ENCODE assay signal across 21 cellular contexts in genomic region chr10:9081253-9081652, GRCh38.
DNase-seq lines count a peak whose midpoint lies in the region; ATAC-seq, FAIRE-seq and TF ChIP-seq lines count a peak whose summit lies in the region.
"Had no signal": no experiment of that assay in that cellular context is flagged by ENCODE, and none has a peak within 500 bp of the region (broad histone marks: within the 10 kb centered on the region; RNA-seq: fewer than 3 reads in every experiment).

No MANE protein-coding gene starts in this region.

- no TSS peak for BruUV-seq in PC-3 (replicated peaks; lab: Mats Ljungman, UMichigan)

- intact Hi-C loops in PC-3 (cut with micrococcal nuclease): no loop called here

- FAIRE-seq in GM12891 (lab: Jason Lieb, UNC): no peak
- FAIRE-seq: A204.1, GM12878, H1, K562 had no signal

- no peaks in the 10 kb centered on the region for H3K27me3 Mint-ChIP-seq in activated T-cell treated with anti-CD3 and anti-CD28 coated beads, Interleukin-2, amount 50 U/mL, for 72 hours (ENCODE audit: low read depth)

- POLR2A ChIA-PET in PC-3 (lab: Charles Lee; ENCODE audit: unreplicated experiment): no interaction called here

- no peak overlapping the region for H3K27ac ChIP-seq in PC-3 (ENCODE audit: low read length)
- H3K27ac ChIP-seq: PC-9, SJSA1 had no signal

- CTCF ChIA-PET in PC-3 (lab: Charles Lee): no interaction called here

- no peak overlapping the region for H2AFZ ChIP-seq in PC-3 (ENCODE audit: low read length)
- H2AFZ ChIP-seq: PC-9 had no signal

- no peaks in the 10 kb centered on the region for H3K36me3 ChIP-seq in PC-3 (ENCODE audit: low read depth, low read length)
- H3K36me3 ChIP-seq: BE2C, SJSA1 had no signal

- H3K79me2 ChIP-seq in PC-3 (ENCODE audit: low read length): no peaks in the 10 kb centered on the region

- no peak for DNase-seq in activated T-cell treated with anti-CD3 and anti-CD28 coated beads, Interleukin-2, amount 50 U/mL, for 72 hours
- no peak for DNase-seq in activated T-cell treated with anti-CD3 and anti-CD28 coated beads, Interleukin-2, amount 50 U/mL, for 48 hours
- DNase-seq in PC-3 (peak; percentile 12), epithelial cell of esophagus (ENCODE audit: low read depth) (peak; percentile 80), renal cortical epithelial cell (ENCODE audit: low read depth) (peak; percentile 5), GM12891 (ENCODE audit: insufficient read length, low spot score) (no peak)
- no peak for DNase-seq in stimulated activated CD8-positive, alpha-beta memory T cell treated with anti-CD3 and anti-CD28 coated beads, Interleukin-4, amount 100 ng/mL, for 48 hours
- DNase-seq: BE2C; CD4-positive, CD25-positive, alpha-beta regulatory T cell; DMS153; EL; MV-4-11; NCI-H187; NCI-H345; NCI-H524 treated with DMSO at 0.1 percent for 48 hours; PC-9 had no signal

- no peak for TF ChIP-seq POLR2A in GM12891 (IDR thresholded peaks at IDR 0.05; ENCODE audit: low read depth, low read length)

- H3K9me3 Mint-ChIP-seq in activated T-cell treated with anti-CD3 and anti-CD28 coated beads, Interleukin-2, amount 50 U/mL, for 72 hours: peaks cover 9 to 10% of the 10 kb centered on the region in 2 donors

- no peak overlapping the region for H3K4me3 ChIP-seq in PC-3 (ENCODE audit: low read length)
- no peak overlapping the region for H3K4me3 ChIP-seq in epithelial cell of esophagus (ENCODE audit: low read length)
- H3K4me3 ChIP-seq: GM12878, K562, PC-9, SJSA1 had no signal

- H3K27ac Mint-ChIP-seq in activated T-cell treated with anti-CD3 and anti-CD28 coated beads, Interleukin-2, amount 50 U/mL, for 72 hours: peak overlapping the region; percentile 35

- no peak for ATAC-seq in activated T-cell treated with anti-CD3 and anti-CD28 coated beads, Interleukin-2, amount 50 U/mL, for 72 hours (replicated peaks in 1 of 2)
- ATAC-seq in PC-3: no peak
- ATAC-seq: GM12878, K562 had no signal

- H3K4me1 Mint-ChIP-seq in activated T-cell treated with anti-CD3 and anti-CD28 coated beads, Interleukin-2, amount 50 U/mL, for 72 hours (ENCODE audit: low read depth): peaks cover 52% of the 10 kb centered on the region

- peaks cover 11 to 17% of the 10 kb centered on the region in 2 donors for H3K36me3 Mint-ChIP-seq in activated T-cell treated with anti-CD3 and anti-CD28 coated beads, Interleukin-2, amount 50 U/mL, for 72 hours (ENCODE audit: insufficient read depth in 2 of 2)
- H3K36me3 Mint-ChIP-seq: CD4-positive, CD25-positive, alpha-beta regulatory T cell had no signal

- H3K4me3 Mint-ChIP-seq in activated T-cell treated with anti-CD3 and anti-CD28 coated beads, Interleukin-2, amount 50 U/mL, for 72 hours: peak overlapping the region; percentile 2 to 39
- H3K4me3 Mint-ChIP-seq: CD4-positive, CD25-positive, alpha-beta regulatory T cell had no signal

- H3K9me3 ChIP-seq in PC-3 (ENCODE audit: low read length): no peaks in the 10 kb centered on the region
- H3K9me3 ChIP-seq: BE2C, SJSA1 had no signal

- H3K4me1 ChIP-seq in PC-3 (ENCODE audit: insufficient read depth, low read length): no peaks in the 10 kb centered on the region
- H3K4me1 ChIP-seq: BE2C, SJSA1 had no signal

- H3K9me2 ChIP-seq in PC-3 (replicated peaks; ENCODE audit: low read length): no peaks in the 10 kb centered on the region

- H3K4me2 ChIP-seq in PC-3 (ENCODE audit: low read length): no peak overlapping the region
- H3K4me2 ChIP-seq: PC-9 had no signal

- H3K9ac ChIP-seq in PC-3 (ENCODE audit: low read length): no peak overlapping the region

- H4K20me1 ChIP-seq in PC-3 (ENCODE audit: low read length): no peaks in the 10 kb centered on the region

- TF ChIP-seq CTCF in PC-3 (conservative IDR thresholded peaks at IDR 0.05; ENCODE audit: low read depth, low read length) (no peak), epithelial cell of esophagus (IDR thresholded peaks at IDR 0.05; ENCODE audit: insufficient read depth, low read depth, low read length, missing control alignments) (no peak)

- H3K27me3 ChIP-seq in PC-3 (ENCODE audit: low read length): no peaks in the 10 kb centered on the region
- H3K27me3 ChIP-seq: BE2C, SJSA1 had no signal

- H3F3A ChIP-seq in PC-3 (ENCODE audit: low read length, unreplicated experiment): no peaks in the 10 kb centered on the region

TF ChIP-seq in GM12891, 5 proteins besides CTCF, POLR2A, EP300 and RAD21:
- no peak for TF ChIP-seq POLR2AphosphoS5 (IDR thresholded peaks at IDR 0.05; ENCODE audit: low read depth, low read length)
- TF ChIP-seq PAX5 (IDR thresholded peaks at IDR 0.05; ENCODE audit: insufficient read depth, low read length, severe bottlenecking): no peak
- no peak for TF ChIP-seq SPI1 (IDR thresholded peaks at IDR 0.05; ENCODE audit: low read depth, low read length)

Comparison
In these comparisons a context has a peak if more than half of its experiments do, and no peak if none do; other contexts are left out.
1. DNase-seq: peak in PC-3 (single experiment), epithelial cell of esophagus (single experiment) and renal cortical epithelial cell (single experiment); none in activated T-cell treated with anti-CD3 and anti-CD28 coated beads, Interleukin-2, amount 50 U/mL, for 72 hours (0 of 2), activated T-cell treated with anti-CD3 and anti-CD28 coated beads, Interleukin-2, amount 50 U/mL, for 48 hours (0 of 2), stimulated activated CD8-positive, alpha-beta memory T cell treated with anti-CD3 and anti-CD28 coated beads, Interleukin-4, amount 100 ng/mL, for 48 hours (single experiment) and GM12891 (single experiment).